8 cellular contexts compared by ENCODE assay signal in genomic region chr1:228213917-228214808, GRCh38. TPM values are rescaled to one million over a fixed set of nuclear protein-coding genes. Genes with fewer than 3 reads are reported as not detected.
A peak's percentile ranks its signal among the peaks of the same experiment; 100 is the strongest.
DNase-seq lines count a peak whose midpoint lies in the region; ATAC-seq and TF ChIP-seq lines count a peak whose summit lies in the region.

No MANE protein-coding gene starts in this region.

- peaks cover 12% of the 10 kb centered on the region for H3K4me1 Mint-ChIP-seq in CD4-positive, alpha-beta T cell (ENCODE audit: low read depth)

- WGBS in esophagus muscularis mucosa, result 41% methylated on average over 40 of the region's 48 CpGs
- no CpG with 5 or more reads among the region's 48 CpGs for WGBS in trophoblast cell (ENCODE audit: extremely low coverage, insufficient coverage, insufficient read length)

- H3K36me3 Mint-ChIP-seq in CD4-positive, alpha-beta T cell (ENCODE audit: low read depth), result peaks cover 27% of the 10 kb centered on the region

- no peaks in the 10 kb centered on the region for H3K27me3 Mint-ChIP-seq in CD4-positive, alpha-beta T cell

- peak overlapping the region; percentile 10 for H4K91ac ChIP-seq in trophoblast cell (ENCODE audit: low read depth, low read length)

- no peak overlapping the region for H3K14ac ChIP-seq in trophoblast cell (ENCODE audit: low read length)

- no peak overlapping the region for H4K12ac ChIP-seq in trophoblast cell (ENCODE audit: low read depth, low read length)

- no peak for TF ChIP-seq CTCF in CD4-positive, alpha-beta T cell (IDR thresholded peaks at IDR 0.05)
- TF ChIP-seq CTCF in PC-9 (conservative IDR thresholded peaks at IDR 0.05) (no peak), esophagus muscularis mucosa (IDR thresholded peaks at IDR 0.05) (no peak)

- H3K27me3 ChIP-seq in CD4-positive, alpha-beta T cell (ENCODE audit: control insufficient read depth, insufficient read depth, low read length), result no peaks in the 10 kb centered on the region
- H3K27me3 ChIP-seq in PC-9 (ENCODE audit: insufficient read depth, low read depth), result no peaks in the 10 kb centered on the region
- H3K27me3 ChIP-seq in esophagus muscularis mucosa, result peaks cover 0 to 45% (median 15%) of the 10 kb centered on the region in 4 donors
- H3K27me3 ChIP-seq in trophoblast cell (ENCODE audit: insufficient read depth, low read length), result peaks cover 10% of the 10 kb centered on the region

- no peaks in the 10 kb centered on the region for H4K20me1 ChIP-seq in PC-9 (ENCODE audit: insufficient read depth)

- DNase-seq in CD4-positive, alpha-beta T cell, result no peak
- DNase-seq in PC-9 (no peak), esophagus muscularis mucosa (ENCODE audit: extremely low spot score) (no peak), trophoblast cell (no peak), dermis blood vessel endothelial cell (no peak), NCI-H2107 (lab: John Stamatoyannopoulos, UW) (no peak)
- DNase-seq in central memory CD4-positive, alpha-beta T cell, result no peak
- DNase-seq in stimulated activated CD8-positive, alpha-beta memory T cell treated with anti-CD3 and anti-CD28 coated beads, Interleukin-4, amount 100 ng/mL, for 48 hours, result no peak

- H3K27ac ChIP-seq in CD4-positive, alpha-beta T cell (ENCODE audit: low read depth, low read length), result no peak overlapping the region
- H3K27ac ChIP-seq in PC-9 (no peak overlapping the region), esophagus muscularis mucosa (replicated peaks in 1 of 4) (peak overlapping the region in 2 of 4 donors; percentile 33 to 36), trophoblast cell (ENCODE audit: low read depth, low read length) (no peak overlapping the region)

- intact Hi-C loops in CD4-positive, alpha-beta T cell (cut with DNase I, micrococcal nuclease), result loop anchor here (1.0 to 5.0 kb wide), 8 partner anchors 39 to 301 kb away; partner anchors contain the start of genes MRPL55 (in 1 of the 2) and RNF187 (in 1 of the 2)
- intact Hi-C loops in PC-9 (cut with micrococcal nuclease; ENCODE audit: unreplicated experiment), result loop anchor here (1.0 to 5.0 kb wide), 5 partner anchors 48 to 303 kb away; no protein-coding TSS in a partner anchor
- intact Hi-C loops in esophagus muscularis mucosa (cut with DNase I), result no loop called here

- ATAC-seq in CD4-positive, alpha-beta T cell (ENCODE audit: poor library complexity), result no peak

- H3K4me3 Mint-ChIP-seq in CD4-positive, alpha-beta T cell, result peak overlapping the region; percentile 66

- H3K36me3 ChIP-seq in PC-9 (ENCODE audit: low read depth) (no peaks in the 10 kb centered on the region), esophagus muscularis mucosa (peaks cover 0 to 36% (median 1%) of the 10 kb centered on the region in 4 donors), trophoblast cell (ENCODE audit: control insufficient read depth in 1 of 2, insufficient read depth in 2 of 2, low read length in 2 of 2) (peaks cover 10 to 16% of the 10 kb centered on the region in 2 experiments)

- H2AFZ ChIP-seq in PC-9 (no peak overlapping the region), trophoblast cell (ENCODE audit: insufficient read depth, low read length, poor library complexity) (peak overlapping the region; percentile 44)

- no peak overlapping the region for H3K9ac ChIP-seq in trophoblast cell (ENCODE audit: low read length)

- H3K79me2 ChIP-seq in PC-9 (ENCODE audit: low read depth) (no peaks in the 10 kb centered on the region), trophoblast cell (ENCODE audit: control insufficient read depth, insufficient read depth, low read length, poor library complexity) (no peaks in the 10 kb centered on the region)

- H3K4me3 ChIP-seq in PC-9 (no peak overlapping the region), esophagus muscularis mucosa (peak overlapping the region; percentile 53 to 64 (median 55)), trophoblast cell (ENCODE audit: low read depth, low read length) (peak overlapping the region; percentile 69)

- peak overlapping the region; percentile 4 for H2AK5ac ChIP-seq in trophoblast cell (ENCODE audit: low read length)

- H3F3A ChIP-seq in PC-9 (ENCODE audit: insufficient read depth, low read depth), result peaks cover 10% of the 10 kb centered on the region

- no TSS peak for BruUV-seq in PC-9 (replicated peaks; lab: Mats Ljungman, UMichigan)

- no peak overlapping the region for H4K8ac ChIP-seq in trophoblast cell (ENCODE audit: low read depth, low read length)

- TF ChIP-seq EP300 in esophagus muscularis mucosa (IDR thresholded peaks at IDR 0.05), result no peak

- peaks cover 6% of the 10 kb centered on the region for H3K79me1 ChIP-seq in trophoblast cell (ENCODE audit: low read length)

- POLR2A ChIA-PET in CD4-positive, alpha-beta T cell (lab: Charles Lee), result interaction anchor here (0.7 to 1.9 kb wide), 7 partner anchors 47 to 272 kb away, joined by 3 to 7 read pairs (median 4); partner anchors contain the start of genes ARF1, IBA57 and TRIM11
- POLR2A ChIA-PET in PC-9 (lab: Charles Lee; ENCODE audit: unreplicated experiment), result interaction anchor here (0.6 kb wide), 1 partner anchor 66 kb away, joined by 9 read pairs; no protein-coding TSS in a partner anchor

- 0 out of 2 replicates have a peak overlapping the region, but pooled peaks have one; percentile 19 for H3K4me2 ChIP-seq in PC-9
- H3K4me2 ChIP-seq in trophoblast cell (ENCODE audit: low read length), result peak overlapping the region; percentile 81

- no peaks in the 10 kb centered on the region for H3K9me3 Mint-ChIP-seq in CD4-positive, alpha-beta T cell

- no peak overlapping the region for H3K4ac ChIP-seq in trophoblast cell (ENCODE audit: low read depth, low read length)

- H2BK12ac ChIP-seq in trophoblast cell (ENCODE audit: low read length), result no peak overlapping the region

- H3K18ac ChIP-seq in trophoblast cell (ENCODE audit: low read length), result peak overlapping the region; percentile 62

- no peaks in the 10 kb centered on the region for H3K9me2 ChIP-seq in PC-9 (ENCODE audit: insufficient read depth)

- no peak overlapping the region for H2BK5ac ChIP-seq in trophoblast cell (ENCODE audit: low read depth, low read length, poor library complexity)

- H3K4me1 ChIP-seq in PC-9 (replicated peaks; ENCODE audit: insufficient read depth) (peaks cover 9% of the 10 kb centered on the region), esophagus muscularis mucosa (peaks cover 21 to 26% (median 22%) of the 10 kb centered on the region in 4 donors), trophoblast cell (ENCODE audit: control insufficient read depth in 1 of 2, insufficient read depth in 2 of 2, low read length in 2 of 2) (peaks cover 6 to 12% of the 10 kb centered on the region in 2 experiments)

- H3K9me3 ChIP-seq in CD4-positive, alpha-beta T cell (ENCODE audit: control insufficient read depth, low read length), result no peaks in the 10 kb centered on the region
- H3K9me3 ChIP-seq in PC-9 (ENCODE audit: insufficient read depth, low read depth), result no peaks in the 10 kb centered on the region
- no peaks in the 10 kb centered on the region for H3K9me3 ChIP-seq in esophagus muscularis mucosa
- H3K9me3 ChIP-seq in trophoblast cell (ENCODE audit: insufficient read depth, low read depth, low read length), result peaks cover 12% of the 10 kb centered on the region

- no peak overlapping the region for H2BK120ac ChIP-seq in trophoblast cell (ENCODE audit: insufficient read depth, low read length, poor library complexity)

- H3K23ac ChIP-seq in trophoblast cell (ENCODE audit: low read length), result no peak overlapping the region

- no peak for TF ChIP-seq POLR2A in esophagus muscularis mucosa (IDR thresholded peaks at IDR 0.05; ENCODE audit: low read depth)

- CTCF ChIA-PET in CD4-positive, alpha-beta T cell (lab: Charles Lee), result interaction anchor here (0.7 to 2.1 kb wide), 9 partner anchors 33 to 287 kb away, joined by 3 to 9 read pairs (median 4); partner anchors contain the start of gene IBA57
- CTCF ChIA-PET in PC-9 (lab: Charles Lee), result interaction anchor here (0.5 to 0.8 kb wide), 3 partner anchors 49 to 179 kb away, joined by 3 to 10 read pairs (median 3); partner anchors contain the start of gene IBA57

- H3K27ac Mint-ChIP-seq in CD4-positive, alpha-beta T cell, result no peak overlapping the region

RNA-seq across cellular contexts. Expression of gene OBSCN, which starts 6.3 kb away (rescaled TPM):
- 10 to 100 TPM; 80.8 to 82.2 TPM for total RNA-seq in CD4-positive, alpha-beta T cell
- total RNA-seq in PC-9 (2021), result 62.9 and 91.7 TPM in 2 replicates
- total RNA-seq in esophagus muscularis mucosa, result 10 to 100 TPM; 12.6 to 31.4 (median 17.8) TPM
- polyA plus RNA-seq in trophoblast cell (2013), result 6.4 and 7.0 TPM in 2 replicates
- 4.4 and 9.5 TPM in 2 replicates for total RNA-seq in dermis blood vessel endothelial cell

RNA-seq across cellular contexts. Expression of gene IBA57, which starts 48.6 kb away (rescaled TPM):
- 10 to 100 TPM; 19.7 to 19.9 TPM for total RNA-seq in CD4-positive, alpha-beta T cell
- 7.8 and 13.8 TPM in 2 replicates for total RNA-seq in PC-9 (2021)
- 10 to 100 TPM in 1 of 4 donors, 1 to 10 TPM in 3; 3.7 to 11.8 (median 6.6) TPM for total RNA-seq in esophagus muscularis mucosa
- polyA plus RNA-seq in trophoblast cell (2013), result 1.2 and 1.4 TPM in 2 replicates
- 9.5 and 17.4 TPM in 2 replicates for total RNA-seq in dermis blood vessel endothelial cell
